Comparison of ENCODE assay signal across 19 cellular contexts in genomic region chr2:28525481-28525880, GRCh38.
"Had no signal": no experiment of that assay in that cellular context is flagged by ENCODE, and none has a peak within 500 bp of the region (broad histone marks: within the 10 kb centered on the region; RNA-seq: fewer than 3 reads in every experiment).

No MANE protein-coding gene starts in this region.

- H3K27ac ChIP-seq: coronary artery, dorsolateral prefrontal cortex, esophagus squamous epithelium, gastrocnemius medialis, heart right ventricle, left lung, lower lobe of right lung had no signal

- H3K9me3 Mint-ChIP-seq: mesothelial cell of epicardium had no signal

- H3K4me3 Mint-ChIP-seq: mesothelial cell of epicardium had no signal

- H3K27me3 ChIP-seq: gastrocnemius medialis had no signal

- H3K27ac Mint-ChIP-seq: mesothelial cell of epicardium had no signal

- DNase-seq: dermis blood vessel endothelial cell; dorsolateral prefrontal cortex; effector CD4-positive, alpha-beta T cell; effector memory CD4-positive, alpha-beta T cell; esophagus squamous epithelium; foreskin fibroblast; foreskin melanocyte; gastrocnemius medialis; glutamatergic neuron; heart right ventricle; hippocampal formation; left cardiac atrium; left lung; left ventricle myocardium superior; lower lobe of right lung; mesenchymal stem cell; mucosa of descending colon had no signal

- H3K4me3 ChIP-seq: coronary artery, dorsolateral prefrontal cortex, esophagus squamous epithelium, gastrocnemius medialis, heart right ventricle, left lung, lower lobe of right lung, mucosa of descending colon had no signal

- H3K9me3 ChIP-seq: esophagus squamous epithelium, gastrocnemius medialis, heart right ventricle, left lung, lower lobe of right lung, mucosa of descending colon had no signal

- H3K4me1 ChIP-seq: esophagus squamous epithelium, left lung, lower lobe of right lung had no signal

- H3K36me3 Mint-ChIP-seq: mesothelial cell of epicardium had no signal

- H3K36me3 ChIP-seq: esophagus squamous epithelium, gastrocnemius medialis, heart right ventricle, left lung, lower lobe of right lung had no signal
